16 cellular contexts compared by ENCODE assay signal in genomic region chr13:111944171-111944583, GRCh38.
"Had no signal": no experiment of that assay in that cellular context is flagged by ENCODE, and none has a peak within 500 bp of the region (broad histone marks: within the 10 kb centered on the region; RNA-seq: fewer than 3 reads in every experiment).

No MANE protein-coding gene starts in this region.

- H3K9me3 ChIP-seq: adrenal gland, colonic mucosa, pancreas, thyroid gland had no signal

- H3K27ac Mint-ChIP-seq: activated CD4-positive, alpha-beta T cell treated with anti-CD3 and anti-CD28 coated beads, Interleukin-2, amount 10 ng/mL, durations not matched to agents 7 days and 5 days; activated naive CD4-positive, alpha-beta T cell treated with anti-CD3 and anti-CD28 coated beads, Interleukin-2, amount 50 U/mL, for 24 hours; stimulated activated naive B cell treated with anti-CD40 and anti-IgM and Interleukin-4, amounts not matched to agents 10 μg/mL and 1 μg/mL and 100 μg/mL, for 72 hours had no signal

- H3K4me3 Mint-ChIP-seq: activated CD4-positive, alpha-beta T cell treated with anti-CD3 and anti-CD28 coated beads, Interleukin-2, amount 10 ng/mL, durations not matched to agents 7 days and 5 days; activated naive CD4-positive, alpha-beta T cell treated with anti-CD3 and anti-CD28 coated beads, Interleukin-2, amount 50 U/mL, for 24 hours; neural crest cell; stimulated activated naive B cell treated with anti-CD40 and anti-IgM and Interleukin-4, amounts not matched to agents 10 μg/mL and 1 μg/mL and 100 μg/mL, for 72 hours had no signal

- H3K4me3 ChIP-seq: adrenal gland, colonic mucosa, pancreas, thyroid gland had no signal

- H3K27me3 ChIP-seq: colonic mucosa, pancreas, thyroid gland had no signal

- H3K36me3 Mint-ChIP-seq: activated naive CD4-positive, alpha-beta T cell treated with anti-CD3 and anti-CD28 coated beads, Interleukin-2, amount 50 U/mL, for 24 hours; stimulated activated naive B cell treated with anti-CD40 and anti-IgM and Interleukin-4, amounts not matched to agents 10 μg/mL and 1 μg/mL and 100 μg/mL, for 72 hours had no signal

- H3K4me1 Mint-ChIP-seq: activated CD4-positive, alpha-beta T cell treated with anti-CD3 and anti-CD28 coated beads, Interleukin-2, amount 10 ng/mL, durations not matched to agents 7 days and 5 days; activated naive CD4-positive, alpha-beta T cell treated with anti-CD3 and anti-CD28 coated beads, Interleukin-2, amount 50 U/mL, for 24 hours; stimulated activated naive B cell treated with anti-CD40 and anti-IgM and Interleukin-4, amounts not matched to agents 10 μg/mL and 1 μg/mL and 100 μg/mL, for 72 hours had no signal

- H3K27me3 Mint-ChIP-seq: activated CD4-positive, alpha-beta T cell treated with anti-CD3 and anti-CD28 coated beads, Interleukin-2, amount 10 ng/mL, durations not matched to agents 7 days and 5 days had no signal

- H3K4me1 ChIP-seq: adrenal gland, colonic mucosa, pancreas, thyroid gland had no signal

- ATAC-seq: pancreas; stimulated activated naive B cell treated with anti-CD40 and anti-IgM and Interleukin-4, amounts not matched to agents 10 μg/mL and 1 μg/mL and 100 μg/mL, for 72 hours had no signal

- H3K27ac ChIP-seq: adrenal gland, colonic mucosa, pancreas, thyroid gland had no signal

- H3K9me3 Mint-ChIP-seq: activated CD4-positive, alpha-beta T cell treated with anti-CD3 and anti-CD28 coated beads, Interleukin-2, amount 10 ng/mL, durations not matched to agents 7 days and 5 days; activated naive CD4-positive, alpha-beta T cell treated with anti-CD3 and anti-CD28 coated beads, Interleukin-2, amount 50 U/mL, for 24 hours; neural crest cell had no signal

- H3K36me3 ChIP-seq: adrenal gland, colonic mucosa, pancreas, thyroid gland had no signal

- DNase-seq: activated CD4-positive, alpha-beta T cell treated with anti-CD3 and anti-CD28 coated beads, Interleukin-2, amount 10 ng/mL, durations not matched to agents 7 days and 5 days; activated T-cell treated with anti-CD3 and anti-CD28 coated beads, Interleukin-2, amount 50 U/mL, for 1 hour; caudate nucleus; colonic mucosa; effector CD4-positive, alpha-beta T cell; foreskin fibroblast; glutamatergic neuron; kidney glomerular epithelial cell; pancreas; stimulated activated CD4-positive, alpha-beta T cell treated with anti-CD3 and anti-CD28 coated beads, Interleukin-4, amount 100 ng/mL, for 1 hour; stimulated activated naive B cell treated with anti-CD40 and anti-IgM and Interleukin-4, amounts not matched to agents 10 μg/mL and 1 μg/mL and 100 μg/mL, for 72 hours; SW 1271; thyroid gland had no signal
